In genomic region chr12:64625243-64626077, GRCh38 we compare ENCODE assay signal across 8 cellular contexts. TPM values are rescaled to one million over a fixed set of nuclear protein-coding genes. Genes with fewer than 3 reads are reported as not detected.
DNase-seq lines count a peak whose midpoint lies in the region; ATAC-seq and TF ChIP-seq lines count a peak whose summit lies in the region.

No MANE protein-coding gene starts in this region.

- peaks cover 36% of the 10 kb centered on the region for H3K4me1 ChIP-seq in HUES48 (ENCODE audit: control insufficient read depth, insufficient read depth, low read length)
- peaks cover 32 to 84% (median 44%) of the 10 kb centered on the region in 4 donors for H3K4me1 ChIP-seq in transverse colon

- ATAC-seq in GM21447 (IDR thresholded peaks at IDR 0.05; ENCODE audit: unreplicated experiment) (peak; percentile 57), WTC11 (no peak)

- no peak overlapping the region for H3K4me3 Mint-ChIP-seq in WTC11

- POLR2A ChIA-PET in WTC11 (lab: Charles Lee): no interaction called here

- peak overlapping the region; percentile 98 for H3K27ac Mint-ChIP-seq in WTC11

- no peak overlapping the region for H3K4me3 ChIP-seq in HUES48 (ENCODE audit: low read depth, low read length)
- H3K4me3 ChIP-seq in transverse colon: peak overlapping the region in 2 of 4 donors; percentile 12 to 44

- in situ Hi-C loops in transverse colon (cut with MboI; ENCODE audit: low pct_ligation_motif_present in 1 of 4, low pct_unique_long_range_greater_than_20kb in 1 of 4, low sequenced_read_pairs in 3 of 4): loop anchor here in 1 of 4 donors (10.0 kb wide), 1 partner anchor 49 kb away; no protein-coding TSS in a partner anchor

- WGBS in transverse colon (ENCODE audit: low coverage in 1 of 2), 2 donors: 6 to 9% methylated on average over 5 to 15 of the region's 15 CpGs

- H3K27me3 ChIP-seq in HUES48 (ENCODE audit: control insufficient read depth, insufficient read depth, low read length) (no peaks in the 10 kb centered on the region), transverse colon (no peaks in the 10 kb centered on the region)

- TF ChIP-seq EP300 in transverse colon (IDR thresholded peaks at IDR 0.05; ENCODE audit: low read depth): peak; percentile 9

- no peaks in the 10 kb centered on the region for H3K9me3 Mint-ChIP-seq in WTC11

- H3K9me3 ChIP-seq in HUES48 (ENCODE audit: control insufficient read depth, insufficient read depth, low read length) (no peaks in the 10 kb centered on the region), transverse colon (no peaks in the 10 kb centered on the region)

- peak overlapping the region; percentile 48 for H3K27ac ChIP-seq in HUES48 (ENCODE audit: low read depth, low read length)
- H3K27ac ChIP-seq in transverse colon: peak overlapping the region; percentile 84 to 95 (median 87)

- H3K36me3 ChIP-seq in HUES48 (ENCODE audit: control insufficient read depth, insufficient read depth, low read length): 0 out of 2 replicates have a peak, but pooled peaks cover 6% of the 10 kb centered on the region
- H3K36me3 ChIP-seq in transverse colon: no peaks in the 10 kb centered on the region

- H3K27me3 Mint-ChIP-seq in WTC11 (ENCODE audit: low read depth): no peaks in the 10 kb centered on the region

- H3K36me3 Mint-ChIP-seq in WTC11: peaks cover 2% of the 10 kb centered on the region

- H3K9ac ChIP-seq in HUES48 (ENCODE audit: low read depth, low read length): no peak overlapping the region; the same call in 1 of the 2 replicates

- peak; percentile 85 for DNase-seq in Daoy (ENCODE audit: low read depth)
- DNase-seq in WTC11 (ENCODE audit: low spot score): no peak
- peak; percentile 68 for DNase-seq in epidermal melanocyte (ENCODE audit: insufficient read length, low spot score)
- DNase-seq in mucosa of gallbladder (ENCODE audit: low spot score): peak; percentile 83
- peak; percentile 54 for DNase-seq in transverse colon
- no peak for DNase-seq in NCI-H2227 (lab: John Stamatoyannopoulos, UW; ENCODE audit: unreplicated experiment)

- TF ChIP-seq CTCF in WTC11 (IDR thresholded peaks at IDR 0.05): no peak
- no peak for TF ChIP-seq CTCF in transverse colon (IDR thresholded peaks at IDR 0.05)

- CTCF ChIA-PET in WTC11 (lab: Charles Lee): interaction anchor here (0.6 to 1.7 kb wide), 3 partner anchors 16 to 76 kb away, joined by 3 to 6 read pairs (median 3); no protein-coding TSS in a partner anchor

- intact Hi-C loops in transverse colon (cut with DNase I; ENCODE audit: low total_unique reads): no loop called here

- peaks cover 45% of the 10 kb centered on the region for H3K4me1 Mint-ChIP-seq in WTC11

- peak; percentile 39 for TF ChIP-seq POLR2A in transverse colon (IDR thresholded peaks at IDR 0.05)

TF ChIP-seq in WTC11, 78 proteins besides CTCF, POLR2A, EP300 and RAD21:
- TF ChIP-seq E2F1 (CRISPR knock-in tag; IDR thresholded peaks at IDR 0.05) (no peak), ETV6 (CRISPR knock-in tag; IDR thresholded peaks at IDR 0.05) (no peak), ZNF512 (CRISPR knock-in tag; IDR thresholded peaks at IDR 0.05; ENCODE audit: borderline replicate concordance) (no peak), SOX15 (CRISPR knock-in tag; IDR thresholded peaks at IDR 0.05) (no peak), ERG (CRISPR knock-in tag; IDR thresholded peaks at IDR 0.05) (no peak)

RNA-seq across cellular contexts. Expression of gene RASSF3, which starts 15.2 kb away (rescaled TPM):
- total RNA-seq in Daoy (2014; rRNA removed; shearing (Covaris generic)): 8.7 and 13.1 TPM in 2 replicates
- total RNA-seq in WTC11 (2021): 45.2 to 54.7 TPM (median 50.2 TPM) in 3 replicates
- 130 TPM for total RNA-seq in mucosa of gallbladder
- total RNA-seq in transverse colon: 10 to 100 TPM; 41.6 to 83.2 (median 62.5) TPM

Comparison
In these comparisons a context has a peak if more than half of its experiments do, and no peak if none do; other contexts are left out.
1. DNase-seq: peak in Daoy (single experiment), epidermal melanocyte (single experiment), mucosa of gallbladder (single experiment) and transverse colon (single experiment); none in WTC11 (single experiment) and NCI-H2227 (single experiment).